ENCODE assay signal across 8 cellular contexts in genomic region chr3:170410428-170411029, GRCh38. TPM values are rescaled to one million over a fixed set of nuclear protein-coding genes. Genes with fewer than 3 reads are reported as not detected.
DNase-seq lines count a peak whose midpoint lies in the region; ATAC-seq, FAIRE-seq and TF ChIP-seq lines count a peak whose summit lies in the region.

No MANE protein-coding gene starts in this region.

- no peak overlapping the region for H2BK15ac ChIP-seq in H1 (ENCODE audit: low read length)

- H3K27ac Mint-ChIP-seq in stimulated activated naive B cell treated with anti-CD40 and anti-IgM and Interleukin-4, amounts not matched to agents 10 μg/mL and 1 μg/mL and 100 μg/mL, for 72 hours, result no peak overlapping the region

- H3K9me3 ChIP-seq in H1 (ENCODE audit: insufficient read depth in 2 of 2, low read depth in 1 of 2, low read length in 1 of 2) (no peaks in the 10 kb centered on the region), psoas muscle (no peaks in the 10 kb centered on the region)

- H3K36me3 ChIP-seq in H1 (ENCODE audit: control insufficient read depth in 2 of 4, insufficient read depth in 4 of 4, low read length in 3 of 4) (no peaks in the 10 kb centered on the region), psoas muscle (ENCODE audit: insufficient read depth in 1 of 2, low read depth in 1 of 2) (no peaks in the 10 kb centered on the region)

- TF ChIP-seq POLR2A in H1 (IDR thresholded peaks at IDR 0.05; ENCODE audit: control extremely low read depth in 1 of 2, low read depth in 2 of 2, low read length in 2 of 2), result no peak

- peak in 1 of 4 donors; percentile 42 for ATAC-seq in psoas muscle
- no peak for ATAC-seq in GM21447 (IDR thresholded peaks at IDR 0.05; ENCODE audit: unreplicated experiment)
- no peak for ATAC-seq in stimulated activated naive B cell treated with anti-CD40 and anti-IgM and Interleukin-4, amounts not matched to agents 10 μg/mL and 1 μg/mL and 100 μg/mL, for 72 hours (replicated peaks)

- no peak overlapping the region; the same call in 1 of the 2 replicates for H2BK12ac ChIP-seq in H1 (ENCODE audit: low read depth, low read length)

- intact Hi-C loops in psoas muscle (cut with DNase I), result loop anchor here (2.0 to 10.0 kb wide), 4 partner anchors 98 to 404 kb away; no protein-coding TSS in a partner anchor

- no peak overlapping the region for H3K23ac ChIP-seq in H1 (ENCODE audit: insufficient read length)

- no peak overlapping the region for H3K9ac ChIP-seq in H1 (replicated peaks in 1 of 4; ENCODE audit: extremely low read depth in 1 of 4, low read depth in 3 of 4, low read length in 3 of 4)

- H2AK5ac ChIP-seq in H1 (ENCODE audit: low read depth, low read length), result no peak overlapping the region

- TF ChIP-seq EP300 in H1 (IDR thresholded peaks at IDR 0.05; ENCODE audit: borderline replicate concordance in 1 of 2, low read depth in 2 of 2, low read length in 2 of 2), result no peak

- no peaks in the 10 kb centered on the region for H3K79me1 ChIP-seq in H1 (ENCODE audit: low read depth, low read length)

- H3K27me3 Mint-ChIP-seq in stimulated activated naive B cell treated with anti-CD40 and anti-IgM and Interleukin-4, amounts not matched to agents 10 μg/mL and 1 μg/mL and 100 μg/mL, for 72 hours, result peaks cover 3 to 11% of the 10 kb centered on the region in 2 donors

- TF ChIP-seq RAD21 in H1 (IDR thresholded peaks at IDR 0.05 in 1 of 2, conservative IDR thresholded peaks at IDR 0.05 in 1 of 2; ENCODE audit: low read depth in 2 of 2, low read length in 2 of 2), result peak; percentile 48 to 51; a peak in 3 of 4 replicates

- peaks cover 0 to 1% of the 10 kb centered on the region in 2 donors for H3K4me1 Mint-ChIP-seq in stimulated activated naive B cell treated with anti-CD40 and anti-IgM and Interleukin-4, amounts not matched to agents 10 μg/mL and 1 μg/mL and 100 μg/mL, for 72 hours

- H4K8ac ChIP-seq in H1 (ENCODE audit: extremely low read depth, insufficient read depth, low read length), result no peak overlapping the region

- no peaks in the 10 kb centered on the region for H3K27me3 ChIP-seq in H1 (replicated peaks in 1 of 4; ENCODE audit: control insufficient read depth in 3 of 4, extremely low read depth in 1 of 4, insufficient read depth in 3 of 4, low read length in 3 of 4)
- H3K27me3 ChIP-seq in psoas muscle (ENCODE audit: insufficient read depth in 3 of 3, low read length in 2 of 3), result no peaks in the 10 kb centered on the region

- no peak overlapping the region for H3K4me2 ChIP-seq in H1 (ENCODE audit: insufficient read depth in 1 of 2, low read depth in 2 of 2, low read length in 2 of 2)

- no peak overlapping the region for H3K4me3 Mint-ChIP-seq in stimulated activated naive B cell treated with anti-CD40 and anti-IgM and Interleukin-4, amounts not matched to agents 10 μg/mL and 1 μg/mL and 100 μg/mL, for 72 hours

- TF ChIP-seq CTCF in H1 (IDR thresholded peaks at IDR 0.05; ENCODE audit: control extremely low read depth in 1 of 3, insufficient read depth in 1 of 3, low read depth in 1 of 3, low read length in 3 of 3), result peak in 2 of 3 experiments; percentile 20 to 31; a peak in 2 of 4 replicates
- peak; percentile 49 for TF ChIP-seq CTCF in psoas muscle (IDR thresholded peaks at IDR 0.05)

- H4K91ac ChIP-seq in H1 (replicated peaks; ENCODE audit: insufficient read length, low read length), result no peak overlapping the region

- H3K9me3 Mint-ChIP-seq in stimulated activated naive B cell treated with anti-CD40 and anti-IgM and Interleukin-4, amounts not matched to agents 10 μg/mL and 1 μg/mL and 100 μg/mL, for 72 hours, result no peaks in the 10 kb centered on the region

- H3K4ac ChIP-seq in H1 (replicated peaks; ENCODE audit: insufficient read length, low read depth, low read length), result no peak overlapping the region

- no peak for FAIRE-seq in H1 (lab: Jason Lieb, UNC)

- DNase-seq in NCI-H510A treated with DMSO at 0.1 percent for 48 hours (lab: John Stamatoyannopoulos, UW), result peak; percentile 19
- DNase-seq in NCI-H510A (lab: John Stamatoyannopoulos, UW), result no peak
- peak; percentile 19 for DNase-seq in NCI-H2227 treated with DMSO at 0.1 percent for 48 hours (lab: John Stamatoyannopoulos, UW)
- DNase-seq in H1 (ENCODE audit: low read depth in 1 of 2, low spot score in 2 of 2), result no peak
- no peak for DNase-seq in psoas muscle
- no peak for DNase-seq in OCI-M2 (lab: John Stamatoyannopoulos, UW; ENCODE audit: unreplicated experiment)
- no peak for DNase-seq in stimulated activated naive B cell treated with anti-CD40 and anti-IgM and Interleukin-4, amounts not matched to agents 10 μg/mL and 1 μg/mL and 100 μg/mL, for 72 hours

- H3K27ac ChIP-seq in H1 (ENCODE audit: low read depth, low read length) (no peak overlapping the region), psoas muscle (no peak overlapping the region)

- no peak overlapping the region for H3K14ac ChIP-seq in H1 (ENCODE audit: insufficient read length)

- H3K23me2 ChIP-seq in H1 (ENCODE audit: low read depth, low read length), result no peaks in the 10 kb centered on the region

- H3K4me1 ChIP-seq in H1 (replicated peaks in 1 of 4; ENCODE audit: control insufficient read depth in 3 of 4, insufficient read depth in 4 of 4, low read length in 3 of 4) (peaks cover 0 to 3% (median 0%) of the 10 kb centered on the region in 4 experiments; a peak in 2 of 7 replicates), psoas muscle (no peaks in the 10 kb centered on the region)

- H3K79me2 ChIP-seq in H1 (ENCODE audit: control insufficient read depth in 1 of 2, insufficient read depth in 2 of 2, low read length in 2 of 2), result no peaks in the 10 kb centered on the region

- no peak overlapping the region for H2BK5ac ChIP-seq in H1 (ENCODE audit: low read depth, low read length)

- peaks cover 0 to 2% of the 10 kb centered on the region in 2 donors for H3K36me3 Mint-ChIP-seq in stimulated activated naive B cell treated with anti-CD40 and anti-IgM and Interleukin-4, amounts not matched to agents 10 μg/mL and 1 μg/mL and 100 μg/mL, for 72 hours

- no peak overlapping the region for H2AFZ ChIP-seq in H1 (ENCODE audit: low read length)

- 91% methylated on average over 4 of the region's 4 CpGs; no CpG with 5 or more reads in 1 of the 2 experiments for WGBS in H1 (ENCODE audit: extremely low coverage in 1 of 2, insufficient coverage in 1 of 2, insufficient read length in 1 of 2, insufficient replicate concordance in 2 of 2, low coverage in 1 of 2, low lambda C conversion rate in 2 of 2, missing lambda C conversion rate in 1 of 2), 2 experiments
- 53 to 62% (median 55%) methylated on average over 4 of the region's 4 CpGs for WGBS in psoas muscle, 3 donors

- no peak overlapping the region for H3K18ac ChIP-seq in H1 (ENCODE audit: extremely low read depth, low read length)

- no peaks in the 10 kb centered on the region for H4K20me1 ChIP-seq in H1 (replicated peaks in 1 of 2; ENCODE audit: control insufficient read depth in 1 of 2, insufficient read depth in 2 of 2, low read length in 2 of 2)

- H3K4me3 ChIP-seq in H1 (ENCODE audit: extremely low read depth in 1 of 4, insufficient read depth in 2 of 4, low read depth in 3 of 4, low read length in 4 of 4) (no peak overlapping the region), psoas muscle (no peak overlapping the region)

- no peak overlapping the region for H2BK20ac ChIP-seq in H1 (ENCODE audit: low read length)

- POLR2A ChIA-PET in H1 (lab: Charles Lee; ENCODE audit: partially characterized antibody), result no interaction called here

- CTCF ChIA-PET in H1 (lab: Charles Lee; ENCODE audit: partially characterized antibody), result interaction anchor here (0.6 to 10.6 kb wide), 36 partner anchors 10 to 813 kb away, joined by 3 to 273 read pairs (median 4); no protein-coding TSS in a partner anchor

- H2BK120ac ChIP-seq in H1 (replicated peaks; ENCODE audit: low read depth, low read length), result no peak overlapping the region

- no peak overlapping the region for H4K5ac ChIP-seq in H1 (ENCODE audit: insufficient read length, low read depth, low read length)

- no peak overlapping the region for H3K56ac ChIP-seq in H1 (replicated peaks; ENCODE audit: insufficient read length, low read depth, low read length)

TF ChIP-seq in H1, 55 proteins besides CTCF, POLR2A, EP300 and RAD21 (continues in another document):
- TF ChIP-seq CBX5 (IDR thresholded peaks at IDR 0.05; ENCODE audit: low read depth, low read length) (no peak), POLR2AphosphoS5 (IDR thresholded peaks at IDR 0.05; ENCODE audit: low read depth, low read length) (no peak), JUND (IDR thresholded peaks at IDR 0.05; ENCODE audit: low read length) (no peak), SRF (IDR thresholded peaks at IDR 0.05; ENCODE audit: low read depth, low read length) (no peak), TEAD4 (IDR thresholded peaks at IDR 0.05; ENCODE audit: low read depth, low read length) (no peak), E2F6 (IDR thresholded peaks at IDR 0.05) (no peak)

RNA-seq across cellular contexts. Expression of gene CLDN11, which starts 8.1 kb away (rescaled TPM):
- total RNA-seq in H1 (2021; fragmentation: NEBNext Ultra II Directional; extraction: Animal tissue kit (Norgen Biotek cat#: 25700)), result 10.5 and 12.5 TPM in 2 replicates
- 4.8 and 8.1 TPM in 2 replicates for polyA plus RNA-seq in H1 (2011; rRNA removed)
- polyA plus RNA-seq in H1 (2011; cell fraction: cytosol; rRNA removed), result 5.9 TPM
- polyA plus RNA-seq in H1 (2011; cell fraction: nucleus; rRNA removed), result 4.8 TPM
- 3.9 to 4.6 TPM (median 4.3 TPM) in 4 replicates for polyA plus RNA-seq in H1 (2012, experiment 1 of 2)
- polyA plus RNA-seq in H1 (2012, experiment 2 of 2), result 4.2 TPM
- polyA plus RNA-seq in H1 (2013, experiment 1 of 2), result 7.2 TPM
- polyA plus RNA-seq in H1 (2013, experiment 2 of 2), result 8.0 TPM
- 6.2 and 6.8 TPM in 2 replicates for polyA minus RNA-seq in H1 (2011; rRNA and poly(A)+ RNA removed)
- 9.5 TPM for polyA minus RNA-seq in H1 (2011; cell fraction: cytosol; rRNA and poly(A)+ RNA removed)
- 4.2 TPM for polyA minus RNA-seq in H1 (2011; cell fraction: nucleus; rRNA and poly(A)+ RNA removed)
- total RNA-seq in psoas muscle, result 1 to 10 TPM; 1.5 to 3.0 (median 2.1) TPM
- polyA plus RNA-seq in psoas muscle, result 1 to 10 TPM; 1.3 to 2.8 (median 1.7) TPM

RNA-seq across cellular contexts. Expression of gene SKIL, which starts 53.0 kb away (rescaled TPM):
- 266 and 277 TPM in 2 replicates for total RNA-seq in H1 (2021; fragmentation: NEBNext Ultra II Directional; extraction: Animal tissue kit (Norgen Biotek cat#: 25700))
- polyA plus RNA-seq in H1 (2011; rRNA removed) (9.5 and 13.2 TPM in 2 replicates), psoas muscle (10 to 100 TPM in 2 of 3 donors, 1 to 10 TPM in 1; 7.3 to 15.9 (median 14.0) TPM)
- polyA plus RNA-seq in H1 (2011; cell fraction: cytosol; rRNA removed), result 18.5 TPM
- 20.1 TPM for polyA plus RNA-seq in H1 (2011; cell fraction: nucleus; rRNA removed)
- 29.1 to 79.4 TPM (median 36.5 TPM) in 4 replicates for polyA plus RNA-seq in H1 (2012, experiment 1 of 2)
- 2.7 TPM for polyA plus RNA-seq in H1 (2012, experiment 2 of 2)
- 92.2 TPM for polyA plus RNA-seq in H1 (2013, experiment 1 of 2)
- 96.2 TPM for polyA plus RNA-seq in H1 (2013, experiment 2 of 2)
- 158 and 178 TPM in 2 replicates for polyA minus RNA-seq in H1 (2011; rRNA and poly(A)+ RNA removed)
- 75.6 TPM for polyA minus RNA-seq in H1 (2011; cell fraction: cytosol; rRNA and poly(A)+ RNA removed)
- polyA minus RNA-seq in H1 (2011; cell fraction: nucleus; rRNA and poly(A)+ RNA removed), result 179 TPM
- 10 to 100 TPM; 30.1 to 46.6 (median 40.2) TPM for total RNA-seq in psoas muscle

Comparison
In these comparisons a context has a peak if more than half of its experiments do, and no peak if none do; other contexts are left out.
1. DNase-seq: peak in NCI-H510A treated with DMSO at 0.1 percent for 48 hours (single experiment) and NCI-H2227 treated with DMSO at 0.1 percent for 48 hours (single experiment); none in NCI-H510A (single experiment), H1 (0 of 2), psoas muscle (0 of 2), OCI-M2 (single experiment) and stimulated activated naive B cell treated with anti-CD40 and anti-IgM and Interleukin-4, amounts not matched to agents 10 μg/mL and 1 μg/mL and 100 μg/mL, for 72 hours (single experiment).